Comparison of ENCODE assay signal across 8 cellular contexts in the genomic region with DNA sequence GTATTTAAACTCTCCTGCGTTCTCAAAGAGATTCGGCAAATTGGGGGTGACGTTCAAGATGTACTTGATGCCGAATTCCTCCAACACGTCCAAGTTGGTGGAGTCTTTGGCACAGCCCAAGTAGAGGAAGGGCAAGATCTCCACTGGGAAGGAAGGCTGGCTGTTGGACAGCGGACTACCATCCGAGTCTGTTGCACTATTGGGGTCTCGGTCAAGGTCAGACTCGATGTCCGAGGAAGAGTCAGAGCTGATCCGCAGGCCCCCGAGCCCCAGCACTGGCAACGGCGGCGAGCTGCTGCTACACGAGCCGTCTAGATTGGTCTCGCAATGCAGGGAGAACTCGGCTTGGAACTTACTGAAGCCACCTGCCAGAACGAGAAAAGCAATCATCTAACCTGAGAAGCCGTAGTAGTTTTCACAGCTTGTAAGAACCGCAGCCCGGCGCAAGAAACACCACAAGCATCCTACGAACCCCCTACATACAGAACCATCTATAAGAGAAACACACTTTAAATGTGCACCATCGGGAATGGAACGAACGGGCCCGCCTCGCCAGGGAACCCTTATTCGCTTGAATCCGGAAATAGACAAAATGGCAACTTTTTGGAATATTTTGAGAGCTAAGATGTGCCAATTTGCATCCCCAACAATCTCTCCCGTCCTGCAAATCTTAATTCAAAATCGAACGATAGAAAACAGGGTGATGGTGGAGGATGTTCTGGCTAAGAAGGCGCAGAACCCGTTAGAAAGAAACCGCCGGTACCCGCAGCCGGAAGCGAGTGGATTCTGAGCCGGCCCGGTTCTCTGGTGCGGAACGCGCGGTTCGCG. TPM values are rescaled to one million over a fixed set of nuclear protein-coding genes. Genes with fewer than 3 reads are reported as not detected.
A peak's percentile ranks its signal among the peaks of the same experiment; 100 is the strongest.
DNase-seq lines count a peak whose midpoint lies in the region; ATAC-seq and TF ChIP-seq lines count a peak whose summit lies in the region.

No MANE protein-coding gene starts in this region.

- no peak for ATAC-seq in activated CD8-positive, alpha-beta T cell treated with anti-CD3 and anti-CD28 coated beads for 36 hours
- no peak for ATAC-seq in GM21786 (IDR thresholded peaks at IDR 0.05; ENCODE audit: unreplicated experiment)
- no peak for ATAC-seq in GM19328 (IDR thresholded peaks at IDR 0.05; ENCODE audit: unreplicated experiment)
- ATAC-seq in GM21423 (IDR thresholded peaks at IDR 0.05; ENCODE audit: unreplicated experiment) = no peak

- H3K27ac ChIP-seq in neutrophil = peak overlapping the region; percentile 97

- TF ChIP-seq CTCF in activated CD8-positive, alpha-beta T cell treated with anti-CD3 and anti-CD28 coated beads for 36 hours (IDR thresholded peaks at IDR 0.05) = no peak
- TF ChIP-seq CTCF in fibroblast of pulmonary artery (IDR thresholded peaks at IDR 0.05; ENCODE audit: low read length, missing control alignments) = no peak
- TF ChIP-seq CTCF in neutrophil (IDR thresholded peaks at IDR 0.05) = no peak

- peaks cover 66 to 79% of the 10 kb centered on the region in 2 experiments for H3K4me1 ChIP-seq in neutrophil (ENCODE audit: control insufficient read depth in 1 of 2, insufficient read depth in 1 of 2, low read depth in 1 of 2, low read length in 1 of 2)

- POLR2A ChIA-PET in activated CD8-positive, alpha-beta T cell treated with anti-CD3 and anti-CD28 coated beads for 36 hours (lab: Charles Lee) = interaction anchor here (0.9 to 2.7 kb wide), 11 partner anchors 13 to 331 kb away, joined by 3 to 10 read pairs (median 4); no protein-coding TSS in a partner anchor

- intact Hi-C loops in activated CD8-positive, alpha-beta T cell treated with anti-CD3 and anti-CD28 coated beads for 36 hours (cut with micrococcal nuclease) = loop anchor here (5.0 kb wide), 4 partner anchors 111 to 334 kb away; a partner anchor contains a TSS

- peaks cover 53% of the 10 kb centered on the region for H3K4me1 Mint-ChIP-seq in activated CD8-positive, alpha-beta T cell treated with anti-CD3 and anti-CD28 coated beads for 36 hours (ENCODE audit: low read depth)

- peaks cover 20% of the 10 kb centered on the region for H3K27me3 Mint-ChIP-seq in activated CD8-positive, alpha-beta T cell treated with anti-CD3 and anti-CD28 coated beads for 36 hours

- peak overlapping the region; percentile 94 for H3K4me3 Mint-ChIP-seq in activated CD8-positive, alpha-beta T cell treated with anti-CD3 and anti-CD28 coated beads for 36 hours

- H3K36me3 Mint-ChIP-seq in activated CD8-positive, alpha-beta T cell treated with anti-CD3 and anti-CD28 coated beads for 36 hours (ENCODE audit: low read depth) = peaks cover 30% of the 10 kb centered on the region

- H3K9me3 ChIP-seq in neutrophil = no peaks in the 10 kb centered on the region

- H3K9me3 Mint-ChIP-seq in activated CD8-positive, alpha-beta T cell treated with anti-CD3 and anti-CD28 coated beads for 36 hours = no peaks in the 10 kb centered on the region

- CTCF ChIA-PET in activated CD8-positive, alpha-beta T cell treated with anti-CD3 and anti-CD28 coated beads for 36 hours (lab: Charles Lee) = interaction anchor here (0.6 to 2.6 kb wide), 7 partner anchors 18 to 332 kb away, joined by 3 to 10 read pairs (median 4); no protein-coding TSS in a partner anchor

- no peaks in the 10 kb centered on the region for H3K27me3 ChIP-seq in neutrophil

- H3K4me3 ChIP-seq in fibroblast of pulmonary artery (replicated peaks; ENCODE audit: low read depth, low read length) (peak overlapping the region; percentile 98), neutrophil (ENCODE audit: low read depth in 1 of 2, low read length in 1 of 2) (peak overlapping the region; percentile 73 to 90)

- H3K27ac Mint-ChIP-seq in activated CD8-positive, alpha-beta T cell treated with anti-CD3 and anti-CD28 coated beads for 36 hours = peak overlapping the region; percentile 93

- peaks cover 28% of the 10 kb centered on the region for H3K36me3 ChIP-seq in neutrophil

- DNase-seq in stimulated activated CD4-positive, alpha-beta T cell treated with anti-CD3 and anti-CD28 coated beads, Interleukin-4, amount 100 ng/mL, for 1 hour = peak; percentile 21
- DNase-seq in stimulated activated CD4-positive, alpha-beta T cell treated with anti-CD3 and anti-CD28 coated beads, Interleukin-12 subunit alpha, Interleukin-12 subunit beta, amount 100 ng/mL, for 4 hours = no peak
- peak; percentile 37 for DNase-seq in activated CD8-positive, alpha-beta T cell treated with anti-CD3 and anti-CD28 coated beads for 36 hours
- peak; percentile 59 for DNase-seq in fibroblast of pulmonary artery (ENCODE audit: low read depth)

RNA-seq across cellular contexts. Expression of a gene that starts 1.4 kb away (rescaled TPM):
- 10 to 100 TPM; 15.3 to 16.6 TPM for total RNA-seq in activated CD8-positive, alpha-beta T cell treated with anti-CD3 and anti-CD28 coated beads for 36 hours
